20 cellular contexts compared by ENCODE assay signal in genomic region chr10:70902659-70903261, GRCh38. TPM values are rescaled to one million over a fixed set of nuclear protein-coding genes. Genes with fewer than 3 reads are reported as not detected.
DNase-seq lines count a peak whose midpoint lies in the region; ATAC-seq and TF ChIP-seq lines count a peak whose summit lies in the region.
"Had no signal": no experiment of that assay in that cellular context is flagged by ENCODE, and none has a peak within 500 bp of the region (broad histone marks: within the 10 kb centered on the region; RNA-seq: fewer than 3 reads in every experiment).

No MANE protein-coding gene starts in this region.

- H3K36me3 Mint-ChIP-seq in GM23338 (ENCODE audit: low read depth) (no peaks in the 10 kb centered on the region), WTC11 (no peaks in the 10 kb centered on the region)
- H3K36me3 Mint-ChIP-seq: CD4-positive, CD25-positive, alpha-beta regulatory T cell had no signal

- no peak overlapping the region for H3K27ac Mint-ChIP-seq in GM23338
- H3K27ac Mint-ChIP-seq in WTC11 = no peak overlapping the region
- H3K27ac Mint-ChIP-seq: activated CD4-positive, alpha-beta T cell treated with anti-CD3 and anti-CD28 coated beads, Interleukin-2, amount 10 ng/mL, durations not matched to agents 24 days and 14 days; activated T-cell treated with anti-CD3 and anti-CD28 coated beads, Interleukin-2, amount 50 U/mL, for 72 hours; CD4-positive, CD25-positive, alpha-beta regulatory T cell; T-helper 1 cell treated with Interleukin-12 subunit alpha and Interleukin-12 subunit beta and Interleukin-4 antibody, amounts not matched to agents 30 μg/mL and 1 μg/mL, for 36 hours had no signal

- H3K4me3 Mint-ChIP-seq in GM23338 (no peak overlapping the region), WTC11 (no peak overlapping the region)
- H3K4me3 Mint-ChIP-seq: activated CD4-positive, alpha-beta T cell treated with anti-CD3 and anti-CD28 coated beads, Interleukin-2, amount 10 ng/mL, durations not matched to agents 24 days and 14 days; activated T-cell treated with anti-CD3 and anti-CD28 coated beads, Interleukin-2, amount 50 U/mL, for 72 hours; CD4-positive, CD25-positive, alpha-beta regulatory T cell; stimulated activated naive CD8-positive, alpha-beta T cell treated with anti-CD3 and anti-CD28 coated beads, Interleukin-15, amount 100 ng/mL, for 72 hours; T-helper 1 cell treated with Interleukin-12 subunit alpha and Interleukin-12 subunit beta and Interleukin-4 antibody, amounts not matched to agents 30 μg/mL and 1 μg/mL, for 36 hours had no signal

- TF ChIP-seq CTCF in BE2C (IDR thresholded peaks at IDR 0.05; ENCODE audit: low read depth, low read length) (peak; percentile 26; the same call in 1 of the 2 replicates), GM23338 (conservative IDR thresholded peaks at IDR 0.05; ENCODE audit: low read depth in 2 of 2) (peak in 1 of 2 experiments; percentile 5; a peak in 1 of 4 replicates), WTC11 (IDR thresholded peaks at IDR 0.05) (no peak)

- H3F3A ChIP-seq in GM23338 (replicated peaks; ENCODE audit: low read depth) = no peaks in the 10 kb centered on the region

- H3K27ac ChIP-seq in GM23338 (ENCODE audit: low read depth) = no peak overlapping the region
- H3K27ac ChIP-seq: cardiac muscle cell, HL-60, Peyer's patch, thyroid gland had no signal

- H3K79me2 ChIP-seq in GM23338 (replicated peaks; ENCODE audit: insufficient read depth) = no peaks in the 10 kb centered on the region

- no peaks in the 10 kb centered on the region for H3K27me3 ChIP-seq in BE2C
- H3K27me3 ChIP-seq in GM23338 (ENCODE audit: insufficient read depth) = no peaks in the 10 kb centered on the region
- H3K27me3 ChIP-seq: cardiac muscle cell, Peyer's patch, thyroid gland had no signal

- peak overlapping the region; percentile 23; the same call in 1 of the 2 replicates for H3K4me3 ChIP-seq in BE2C (ENCODE audit: low read depth, low read length)
- H3K4me3 ChIP-seq in GM23338 = no peak overlapping the region
- H3K4me3 ChIP-seq: cardiac muscle cell, lung, Peyer's patch, thyroid gland had no signal

- H3K4me1 Mint-ChIP-seq in GM23338 (peaks cover 9% of the 10 kb centered on the region; the same call in 2 of the 3 replicates), WTC11 (peaks cover 9% of the 10 kb centered on the region)
- H3K4me1 Mint-ChIP-seq: activated CD4-positive, alpha-beta T cell treated with anti-CD3 and anti-CD28 coated beads, Interleukin-2, amount 10 ng/mL, durations not matched to agents 24 days and 14 days; CD4-positive, CD25-positive, alpha-beta regulatory T cell; stimulated activated naive CD8-positive, alpha-beta T cell treated with anti-CD3 and anti-CD28 coated beads, Interleukin-15, amount 100 ng/mL, for 72 hours had no signal

- no peaks in the 10 kb centered on the region for H4K20me1 ChIP-seq in GM23338 (replicated peaks; ENCODE audit: insufficient read depth)

- no peaks in the 10 kb centered on the region for H3K9me3 ChIP-seq in BE2C
- H3K9me3 ChIP-seq: Peyer's patch, thyroid gland had no signal

- H2AFZ ChIP-seq in GM23338 = peak overlapping the region; percentile 67; the same call in 1 of the 2 replicates

- H3K9me3 Mint-ChIP-seq in GM23338 = no peaks in the 10 kb centered on the region
- no peaks in the 10 kb centered on the region for H3K9me3 Mint-ChIP-seq in WTC11
- H3K9me3 Mint-ChIP-seq: activated CD4-positive, alpha-beta T cell treated with anti-CD3 and anti-CD28 coated beads, Interleukin-2, amount 10 ng/mL, durations not matched to agents 24 days and 14 days; activated T-cell treated with anti-CD3 and anti-CD28 coated beads, Interleukin-2, amount 50 U/mL, for 72 hours; CD4-positive, CD25-positive, alpha-beta regulatory T cell; stimulated activated naive CD8-positive, alpha-beta T cell treated with anti-CD3 and anti-CD28 coated beads, Interleukin-15, amount 100 ng/mL, for 72 hours; T-helper 1 cell treated with Interleukin-12 subunit alpha and Interleukin-12 subunit beta and Interleukin-4 antibody, amounts not matched to agents 30 μg/mL and 1 μg/mL, for 36 hours had no signal

- H3K27me3 Mint-ChIP-seq in GM23338 (ENCODE audit: insufficient read depth, low read depth, poor library complexity) = peaks cover 9% of the 10 kb centered on the region
- H3K27me3 Mint-ChIP-seq in WTC11 (ENCODE audit: low read depth) = no peaks in the 10 kb centered on the region; the same call in 1 of the 2 replicates
- H3K27me3 Mint-ChIP-seq: activated CD4-positive, alpha-beta T cell treated with anti-CD3 and anti-CD28 coated beads, Interleukin-2, amount 10 ng/mL, durations not matched to agents 24 days and 14 days had no signal

- H3K36me3 ChIP-seq in BE2C = no peaks in the 10 kb centered on the region
- no peaks in the 10 kb centered on the region for H3K36me3 ChIP-seq in GM23338 (ENCODE audit: insufficient read depth)
- H3K36me3 ChIP-seq: cardiac muscle cell, Peyer's patch, thyroid gland had no signal

- H3K4me2 ChIP-seq in GM23338 = no peak overlapping the region

- H3K9me2 ChIP-seq in GM23338 (ENCODE audit: insufficient read depth) = no peaks in the 10 kb centered on the region

- POLR2A ChIA-PET in WTC11 (lab: Charles Lee) = interaction anchor here (0.5 kb wide), 1 partner anchor 19 kb away, joined by 6 read pairs; no protein-coding TSS in a partner anchor

- H3K4me1 ChIP-seq in BE2C = peaks cover 9% of the 10 kb centered on the region
- H3K4me1 ChIP-seq in GM23338 (ENCODE audit: insufficient read depth) = no peaks in the 10 kb centered on the region

- CTCF ChIA-PET in WTC11 (lab: Charles Lee) = interaction anchor here (0.6 to 2.6 kb wide), 93 partner anchors 9 to 803 kb away, joined by 3 to 47 read pairs (median 5); partner anchors contain the start of genes PCBD1, SLC29A3 and UNC5B

- ATAC-seq in GM23338 (peak; percentile 13; the same call in 1 of the 3 replicates), WTC11 (peak; percentile 14; the same call in 1 of the 2 replicates), esophagus mucosa (peak; percentile 5), GM18858 (IDR thresholded peaks at IDR 0.05; ENCODE audit: unreplicated experiment) (no peak)

- DNase-seq in BE2C (peak; percentile 7), GM23338 (ENCODE audit: low spot score) (no peak), WTC11 (ENCODE audit: low spot score) (peak; percentile 4), COR-L47 (lab: John Stamatoyannopoulos, UW) (no peak), globus pallidus (ENCODE audit: low spot score) (no peak)
- DNase-seq: amniotic stem cell; NCI-H2029 treated with DMSO at 0.1 percent for 48 hours; NK-92 treated with Interleukin-12 subunit alpha and Interleukin-12 subunit beta, amount 100 ng/mL, for 24 hours had no signal

TF ChIP-seq in GM23338, 12 proteins besides CTCF, POLR2A, EP300 and RAD21 (continues in another document):
- TF ChIP-seq NANOG (IDR thresholded peaks at IDR 0.05; ENCODE audit: borderline replicate concordance) = no peak
- no peak for TF ChIP-seq STAT1 (IDR thresholded peaks at IDR 0.05; ENCODE audit: unreplicated experiment)
- no peak for TF ChIP-seq ZNF331 (CRISPR knock-in tag; IDR thresholded peaks at IDR 0.05; ENCODE audit: low read depth)
- no peak for TF ChIP-seq EZH2phosphoT487 (IDR thresholded peaks at IDR 0.05; ENCODE audit: unreplicated experiment)
- TF ChIP-seq CREB1 (CRISPR knock-in tag; IDR thresholded peaks at IDR 0.05; ENCODE audit: low read depth) = no peak
- no peak for TF ChIP-seq EZH2 (IDR thresholded peaks at IDR 0.05; ENCODE audit: low read depth, unreplicated experiment)

TF ChIP-seq in WTC11, 78 proteins besides CTCF, POLR2A, EP300 and RAD21:
- TF ChIP-seq, protein P1, sequence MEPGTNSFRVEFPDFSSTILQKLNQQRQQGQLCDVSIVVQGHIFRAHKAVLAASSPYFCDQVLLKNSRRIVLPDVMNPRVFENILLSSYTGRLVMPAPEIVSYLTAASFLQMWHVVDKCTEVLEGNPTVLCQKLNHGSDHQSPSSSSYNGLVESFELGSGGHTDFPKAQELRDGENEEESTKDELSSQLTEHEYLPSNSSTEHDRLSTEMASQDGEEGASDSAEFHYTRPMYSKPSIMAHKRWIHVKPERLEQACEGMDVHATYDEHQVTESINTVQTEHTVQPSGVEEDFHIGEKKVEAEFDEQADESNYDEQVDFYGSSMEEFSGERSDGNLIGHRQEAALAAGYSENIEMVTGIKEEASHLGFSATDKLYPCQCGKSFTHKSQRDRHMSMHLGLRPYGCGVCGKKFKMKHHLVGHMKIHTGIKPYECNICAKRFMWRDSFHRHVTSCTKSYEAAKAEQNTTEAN (CRISPR knock-in tag; IDR thresholded peaks at IDR 0.05) = no peak
- TF ChIP-seq, protein P2, sequence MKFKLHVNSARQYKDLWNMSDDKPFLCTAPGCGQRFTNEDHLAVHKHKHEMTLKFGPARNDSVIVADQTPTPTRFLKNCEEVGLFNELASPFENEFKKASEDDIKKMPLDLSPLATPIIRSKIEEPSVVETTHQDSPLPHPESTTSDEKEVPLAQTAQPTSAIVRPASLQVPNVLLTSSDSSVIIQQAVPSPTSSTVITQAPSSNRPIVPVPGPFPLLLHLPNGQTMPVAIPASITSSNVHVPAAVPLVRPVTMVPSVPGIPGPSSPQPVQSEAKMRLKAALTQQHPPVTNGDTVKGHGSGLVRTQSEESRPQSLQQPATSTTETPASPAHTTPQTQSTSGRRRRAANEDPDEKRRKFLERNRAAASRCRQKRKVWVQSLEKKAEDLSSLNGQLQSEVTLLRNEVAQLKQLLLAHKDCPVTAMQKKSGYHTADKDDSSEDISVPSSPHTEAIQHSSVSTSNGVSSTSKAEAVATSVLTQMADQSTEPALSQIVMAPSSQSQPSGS (CRISPR knock-in tag; IDR thresholded peaks at IDR 0.05; ENCODE audit: borderline replicate concordance, low read depth) = no peak

RNA-seq across cellular contexts. Expression of gene PCBD1, which starts 14.4 kb away (rescaled TPM):
- 93.5 TPM for polyA plus RNA-seq in BE2C (2012; ENCODE audit: insufficient read depth, insufficient read length, low read depth)
- 33.3 and 46.0 TPM in 2 replicates for total RNA-seq in GM23338 (2014; rRNA removed; shearing (Covaris generic))
- polyA plus RNA-seq in GM23338 (2016; fragmentation: Nextera tagmentation; extraction: Ambion mirVana) = 77.4 and 78.5 TPM in 2 replicates
- total RNA-seq in WTC11 (2021) = 32.5 to 44.2 TPM (median 41.8 TPM) in 3 replicates
- total RNA-seq in esophagus mucosa = 45.8 TPM

Comparison
In these comparisons a context has a peak if more than half of its experiments do, and no peak if none do; other contexts are left out.
1. DNase-seq: peak in BE2C (single experiment) and WTC11 (single experiment); none in GM23338 (single experiment), COR-L47 (single experiment) and globus pallidus (single experiment).